18 cellular contexts compared by ENCODE assay signal in genomic region chr20:21214431-21214830, GRCh38.
"Had no signal": no experiment of that assay in that cellular context is flagged by ENCODE, and none has a peak within 500 bp of the region (broad histone marks: within the 10 kb centered on the region; RNA-seq: fewer than 3 reads in every experiment).

No MANE protein-coding gene starts in this region.

- H3K4me1 Mint-ChIP-seq: memory B cell; naive thymus-derived CD8-positive, alpha-beta T cell had no signal

- H3K4me3 ChIP-seq: body of pancreas, gastroesophageal sphincter, left ventricle myocardium inferior, stomach, testis, upper lobe of right lung had no signal

- H3K9me3 Mint-ChIP-seq: activated T-helper 2 cell treated with anti-CD3 and anti-CD28 coated beads, Interferon-gamma antibody, Interleukin-2, Interleukin-4, amounts not matched to agents 10 μg/mL and 5 μg/mL and 100 μg/mL, durations not matched to agents 14 hours and 24 hours and 36 hours; effector memory CD8-positive, alpha-beta T cell; memory B cell; naive thymus-derived CD8-positive, alpha-beta T cell had no signal

- DNase-seq: activated CD4-positive, alpha-beta T cell treated with anti-CD3 and anti-CD28 coated beads for 1 hour; activated CD4-positive, alpha-beta T cell treated with anti-CD3 and anti-CD28 coated beads, Interleukin-2, amount 50 U/mL, for 4 hours; activated naive CD4-positive, alpha-beta T cell treated with anti-CD3 and anti-CD28 coated beads, Interleukin-2, amount 50 U/mL, for 16 hours; body of pancreas; effector memory CD8-positive, alpha-beta T cell; erythroblast; left ventricle myocardium inferior; naive thymus-derived CD8-positive, alpha-beta T cell; stimulated activated CD4-positive, alpha-beta T cell treated with anti-CD3 and anti-CD28 coated beads, Interleukin-12 subunit alpha, Interleukin-12 subunit beta, amount 100 ng/mL, for 4 hours; stimulated activated CD4-positive, alpha-beta T cell treated with anti-CD3 and anti-CD28 coated beads, Interleukin-2, amount 100 ng/mL, for 24 hours; stomach; testis; upper lobe of right lung had no signal

- H3K4me3 Mint-ChIP-seq: effector memory CD8-positive, alpha-beta T cell; memory B cell; naive thymus-derived CD8-positive, alpha-beta T cell had no signal

- H3K4me1 ChIP-seq: body of pancreas, gastroesophageal sphincter, left ventricle myocardium inferior, parathyroid adenoma, stomach, testis, upper lobe of right lung had no signal

- H3K27me3 Mint-ChIP-seq: effector memory CD8-positive, alpha-beta T cell; memory B cell; naive thymus-derived CD8-positive, alpha-beta T cell had no signal

- H3K9me3 ChIP-seq: body of pancreas, gastroesophageal sphincter, left ventricle myocardium inferior, neutrophil, stomach, testis, upper lobe of right lung had no signal

- H3K27ac Mint-ChIP-seq: activated T-helper 2 cell treated with anti-CD3 and anti-CD28 coated beads, Interferon-gamma antibody, Interleukin-2, Interleukin-4, amounts not matched to agents 10 μg/mL and 5 μg/mL and 100 μg/mL, durations not matched to agents 14 hours and 24 hours and 36 hours; memory B cell; naive thymus-derived CD8-positive, alpha-beta T cell had no signal

- ATAC-seq: body of pancreas; effector memory CD8-positive, alpha-beta T cell; gastroesophageal sphincter; naive thymus-derived CD8-positive, alpha-beta T cell; upper lobe of right lung had no signal

- H3K27me3 ChIP-seq: body of pancreas, gastroesophageal sphincter, neutrophil, stomach, testis, upper lobe of right lung had no signal
